In the genomic region with DNA sequence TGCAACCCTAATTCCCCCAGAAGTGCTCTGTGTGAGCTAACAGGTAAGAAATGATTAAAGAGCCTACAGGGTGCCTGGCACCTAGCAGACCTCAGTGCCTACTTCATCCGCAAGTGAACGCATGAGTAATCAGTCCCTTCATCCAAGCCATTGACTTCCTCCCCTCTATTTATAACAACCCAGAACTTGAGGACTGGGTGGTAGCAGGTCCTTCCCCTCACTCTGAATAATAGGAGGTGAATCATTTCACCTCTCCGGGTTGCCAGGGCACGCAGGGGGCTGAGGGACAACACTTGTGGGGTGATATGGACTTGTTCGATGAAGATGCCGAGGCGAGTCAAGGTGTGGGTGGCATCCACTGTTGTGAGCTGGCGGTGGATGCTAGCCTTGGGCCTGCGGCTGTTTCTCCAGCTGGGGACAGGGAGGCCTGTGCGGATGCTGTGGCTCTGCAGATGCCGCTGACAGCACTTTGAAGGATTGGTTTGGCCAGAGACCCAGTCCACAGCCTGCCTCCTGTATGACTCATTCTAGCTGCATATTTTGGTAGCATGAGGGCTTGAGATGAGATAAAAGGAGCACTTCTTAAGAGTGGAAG, we compare ENCODE assay signal across 8 cellular contexts. TPM values are rescaled to one million over a fixed set of nuclear protein-coding genes. Genes with fewer than 3 reads are reported as not detected.
DNase-seq lines count a peak whose midpoint lies in the region; ATAC-seq and TF ChIP-seq lines count a peak whose summit lies in the region.

No MANE protein-coding gene starts in this region.

- H3K4me3 Mint-ChIP-seq in endothelial cell (ENCODE audit: unreplicated experiment), result no peak overlapping the region

- dilution Hi-C loops in IMR-90 (cut with HindIII; ENCODE audit: low sequenced_read_pairs, unreplicated experiment), result no loop called here

- H3K4ac ChIP-seq in IMR-90 (ENCODE audit: low read depth, low read length), result peak overlapping the region; percentile 29; the same call in 1 of the 2 replicates

- H4K5ac ChIP-seq in IMR-90 (ENCODE audit: low read depth, low read length), result no peak overlapping the region

- H2BK15ac ChIP-seq in IMR-90 (ENCODE audit: low read depth, low read length), result peak overlapping the region; percentile 1; the same call in 1 of the 3 replicates

- H2AFZ ChIP-seq in IMR-90 (replicated peaks; ENCODE audit: low read length, poor library complexity), result peak overlapping the region; percentile 69

- DNase-seq in BE2C (peak; percentile 92), IMR-90 (peak; percentile 94), lung (ENCODE audit: low spot score) (peak; percentile 61), endothelial cell (ENCODE audit: low spot score) (no peak)
- peak; percentile 69 for DNase-seq in activated CD4-positive, alpha-beta T cell treated with anti-CD3 and anti-CD28 coated beads for 1 hour
- peak; percentile 67 for DNase-seq in central memory CD4-positive, alpha-beta T cell
- DNase-seq in stimulated activated CD8-positive, alpha-beta memory T cell treated with anti-CD3 and anti-CD28 coated beads, Interleukin-4, amount 100 ng/mL, for 48 hours, result peak; percentile 88

- peak overlapping the region; percentile 45 for H2BK120ac ChIP-seq in IMR-90 (ENCODE audit: low read depth, low read length)

- H3K36me3 ChIP-seq in BE2C (no peaks in the 10 kb centered on the region), IMR-90 (ENCODE audit: control insufficient read depth, insufficient read depth, low read length) (no peaks in the 10 kb centered on the region), lung (ENCODE audit: control insufficient read depth in 2 of 2, insufficient read depth in 2 of 2, low read length in 2 of 2) (no peaks in the 10 kb centered on the region)

- H3K27me3 Mint-ChIP-seq in endothelial cell (ENCODE audit: unreplicated experiment), result peaks cover 7% of the 10 kb centered on the region

- no peak overlapping the region for H2AK9ac ChIP-seq in IMR-90 (replicated peaks; ENCODE audit: low read depth, low read length, poor library complexity)

- ATAC-seq in GM21367 (IDR thresholded peaks at IDR 0.05; ENCODE audit: unreplicated experiment) (peak; percentile 42), IMR-90 (ENCODE audit: low read depth) (peak; percentile 81), lung (ENCODE audit: insufficient read depth, low FRiP score) (peak; percentile 66)

- H3K27ac Mint-ChIP-seq in endothelial cell (ENCODE audit: unreplicated experiment), result no peak overlapping the region

- H3K18ac ChIP-seq in IMR-90 (ENCODE audit: low read depth, low read length), result no peak overlapping the region

- H3K27me3 ChIP-seq in BE2C, result no peaks in the 10 kb centered on the region
- peaks cover 2% of the 10 kb centered on the region; the same call in 1 of the 2 replicates for H3K27me3 ChIP-seq in IMR-90 (ENCODE audit: control insufficient read depth, insufficient read depth, low read length)
- no peaks in the 10 kb centered on the region for H3K27me3 ChIP-seq in lung (ENCODE audit: control insufficient read depth, insufficient read depth)

- H3K56ac ChIP-seq in IMR-90 (ENCODE audit: extremely low read depth, insufficient read depth, low read length), result peak overlapping the region; percentile 12; the same call in 1 of the 2 replicates

- CTCF ChIA-PET in IMR-90 (lab: Yijun Ruan, JAX), result interaction anchor here (1.6 kb wide), 1 partner anchor 12 kb away, joined by 4 read pairs; a partner anchor contains a TSS

- intact Hi-C loops in IMR-90 (cut with micrococcal nuclease), result loop anchor here (10.0 kb wide), 1 partner anchor 740 kb away; no protein-coding TSS in a partner anchor

- H3K14ac ChIP-seq in IMR-90 (replicated peaks; ENCODE audit: low read depth, low read length), result no peak overlapping the region

- no peak overlapping the region for H2AK5ac ChIP-seq in IMR-90 (ENCODE audit: low read depth, low read length)

- H3K9me3 ChIP-seq in BE2C (no peaks in the 10 kb centered on the region), IMR-90 (ENCODE audit: control insufficient read depth, insufficient read depth, low read length) (no peaks in the 10 kb centered on the region), lung (ENCODE audit: control insufficient read depth in 2 of 2, insufficient read depth in 1 of 2, low read length in 1 of 2) (no peaks in the 10 kb centered on the region)

- peaks cover 44% of the 10 kb centered on the region for H3K4me1 ChIP-seq in BE2C
- peaks cover 17% of the 10 kb centered on the region for H3K4me1 ChIP-seq in IMR-90 (ENCODE audit: control insufficient read depth, insufficient read depth, low read length)
- peaks cover 8 to 15% of the 10 kb centered on the region in 2 donors for H3K4me1 ChIP-seq in lung (ENCODE audit: control insufficient read depth in 2 of 2, insufficient read depth in 2 of 2, low read length in 2 of 2)

- peak overlapping the region; percentile 20 for H2BK5ac ChIP-seq in IMR-90 (ENCODE audit: low read depth, low read length, poor library complexity, severe bottlenecking)

- H3K27ac ChIP-seq in IMR-90 (ENCODE audit: insufficient read depth, low read length) (peak overlapping the region; percentile 4; the same call in 1 of the 2 replicates), lung (ENCODE audit: low read depth in 1 of 2, low read length in 1 of 2) (peak overlapping the region in 1 of 2 donors; percentile 15)

- BruUV-seq in IMR-90 (replicated peaks; lab: Mats Ljungman, UMichigan), result no TSS peak

- no peak overlapping the region for H3K9ac ChIP-seq in IMR-90 (ENCODE audit: low read depth, low read length)

- in situ Hi-C loops in IMR-90 (cut with MboI; ENCODE audit: low sequenced_read_pairs), result loop anchor here (25.0 kb wide), 1 partner anchor 648 kb away; a partner anchor contains a TSS

- peaks cover 4% of the 10 kb centered on the region; the same call in 1 of the 2 replicates for H4K20me1 ChIP-seq in IMR-90 (ENCODE audit: insufficient read depth, low read length)

- no peak for TF ChIP-seq POLR2A in IMR-90 (IDR thresholded peaks at IDR 0.05; ENCODE audit: low read depth, low read length)

- POLR2A ChIA-PET in IMR-90 (lab: Charles Lee; ENCODE audit: unreplicated experiment), result no interaction called here

- H3K4me1 Mint-ChIP-seq in endothelial cell (ENCODE audit: unreplicated experiment), result peaks cover 13% of the 10 kb centered on the region

- 10% methylated on average over 5 of the region's 11 CpGs; no CpG with 5 or more reads in 1 of the 2 experiments for WGBS in IMR-90 (ENCODE audit: extremely low coverage in 2 of 2, insufficient read length in 1 of 2), 2 experiments
- 32 to 52% methylated on average over 11 of the region's 11 CpGs for WGBS in lung, 2 donors

- H3K36me3 Mint-ChIP-seq in endothelial cell (ENCODE audit: low read depth, unreplicated experiment), result no peaks in the 10 kb centered on the region

- H3K4me2 ChIP-seq in IMR-90 (ENCODE audit: low read depth, low read length), result no peak overlapping the region; the same call in 1 of the 2 replicates

- no peak for TF ChIP-seq RAD21 in IMR-90 (IDR thresholded peaks at IDR 0.05; ENCODE audit: low read length)

- no peak overlapping the region for H3K23ac ChIP-seq in IMR-90 (ENCODE audit: low read depth, low read length)

- TF ChIP-seq CTCF in BE2C (IDR thresholded peaks at IDR 0.05; ENCODE audit: low read depth, low read length) (no peak), IMR-90 (conservative IDR thresholded peaks at IDR 0.05; ENCODE audit: low read depth, low read length) (no peak), lung (IDR thresholded peaks at IDR 0.05; ENCODE audit: control extremely low read depth, extremely low read depth) (no peak), endothelial cell (IDR thresholded peaks at IDR 0.05; ENCODE audit: unreplicated experiment) (no peak)

- H3K9me3 Mint-ChIP-seq in endothelial cell (ENCODE audit: unreplicated experiment), result no peaks in the 10 kb centered on the region

- H3K4me3 ChIP-seq in BE2C (ENCODE audit: low read depth, low read length), result no peak overlapping the region
- no peak overlapping the region for H3K4me3 ChIP-seq in IMR-90 (ENCODE audit: insufficient read depth, low read depth, low read length)
- H3K4me3 ChIP-seq in lung, result no peak overlapping the region

- no peak overlapping the region for H4K91ac ChIP-seq in IMR-90 (ENCODE audit: insufficient read depth, low read depth, low read length)

- peaks cover 0 to 7% of the 10 kb centered on the region in 2 experiments; a peak in 2 of 4 replicates for H3K79me1 ChIP-seq in IMR-90 (ENCODE audit: low read depth in 1 of 2, low read length in 2 of 2)

- peak overlapping the region in 1 of 2 experiments; percentile 27; a peak in 1 of 4 replicates for H4K8ac ChIP-seq in IMR-90 (ENCODE audit: low read depth in 2 of 2, low read length in 2 of 2)

- peaks cover 14% of the 10 kb centered on the region; the same call in 1 of the 2 replicates for H3K9me1 ChIP-seq in IMR-90 (ENCODE audit: insufficient read depth, low read length)

- H2BK20ac ChIP-seq in IMR-90 (ENCODE audit: low read depth, low read length), result peak overlapping the region; percentile 37; the same call in 1 of the 2 replicates

TF ChIP-seq in IMR-90, 13 proteins besides CTCF, POLR2A, EP300 and RAD21 (continues in another document):
- TF ChIP-seq, protein P1, sequence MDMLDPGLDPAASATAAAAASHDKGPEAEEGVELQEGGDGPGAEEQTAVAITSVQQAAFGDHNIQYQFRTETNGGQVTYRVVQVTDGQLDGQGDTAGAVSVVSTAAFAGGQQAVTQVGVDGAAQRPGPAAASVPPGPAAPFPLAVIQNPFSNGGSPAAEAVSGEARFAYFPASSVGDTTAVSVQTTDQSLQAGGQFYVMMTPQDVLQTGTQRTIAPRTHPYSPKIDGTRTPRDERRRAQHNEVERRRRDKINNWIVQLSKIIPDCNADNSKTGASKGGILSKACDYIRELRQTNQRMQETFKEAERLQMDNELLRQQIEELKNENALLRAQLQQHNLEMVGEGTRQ (IDR thresholded peaks at IDR 0.05; ENCODE audit: low read depth, low read length), result no peak
- 0 out of 2 replicates have a peak, but pooled peaks have one; percentile 16 for TF ChIP-seq MAZ (IDR thresholded peaks at IDR 0.05; ENCODE audit: borderline replicate concordance, low read depth, low read length)
- no peak for TF ChIP-seq RCOR1 (IDR thresholded peaks at IDR 0.05; ENCODE audit: insufficient replicate concordance, low read length)
- TF ChIP-seq CEBPB (IDR thresholded peaks at IDR 0.05; ENCODE audit: low read depth, low read length), result no peak
- TF ChIP-seq FOS (IDR thresholded peaks at IDR 0.05; ENCODE audit: low read depth, low read length), result peak; percentile 80; the same call in 1 of the 2 replicates
- TF ChIP-seq RFX5 (IDR thresholded peaks at IDR 0.05; ENCODE audit: low read depth, low read length), result no peak
- TF ChIP-seq MAFK (IDR thresholded peaks at IDR 0.05; ENCODE audit: low read depth, low read length), result no peak
- no peak for TF ChIP-seq NFE2L2 (IDR thresholded peaks at IDR 0.05; ENCODE audit: low read depth, low read length)
- TF ChIP-seq MXI1 (IDR thresholded peaks at IDR 0.05; ENCODE audit: borderline replicate concordance, low read depth, low read length), result no peak

RNA-seq across cellular contexts. Expression of a gene that starts 12.3 kb away (rescaled TPM):
- polyA plus RNA-seq in BE2C (2012; ENCODE audit: insufficient read depth, insufficient read length, low read depth), result 10.1 TPM
- total RNA-seq in IMR-90 (2012; rRNA removed), result 1.9 and 2.0 TPM in 2 replicates
- polyA plus RNA-seq in IMR-90 (2012; rRNA removed), result 1.0 and 1.2 TPM in 2 replicates
- polyA plus RNA-seq in IMR-90 (2012; cell fraction: cytosol; rRNA removed), result 1.1 TPM in 2 replicates
- 1.4 and 1.9 TPM in 2 replicates for polyA plus RNA-seq in IMR-90 (2012; cell fraction: nucleus; rRNA removed; ENCODE audit: low replicate concordance)
- 10 to 100 TPM; 61.7 to 67.0 TPM for total RNA-seq in lung
- polyA plus RNA-seq in lung, result 10 to 100 TPM in 1 of 2 donors, 1 to 10 TPM in 1; 1.9 to 36.6 TPM
- total RNA-seq in endothelial cell (ENCODE audit: unreplicated experiment), result 4.6 TPM

Comparison
In these comparisons a context has a peak if more than half of its experiments do, and no peak if none do; other contexts are left out.
1. RNA of a gene that starts 12.3 kb away (total RNA-seq): 61.7 to 67.0 TPM in lung; 4.6 TPM in endothelial cell (single experiment) and 1.9 to 2.0 TPM in IMR-90; every median in the first group is over 10 times any median in the second.
2. Peak in every context shown above with its lines, with median percentiles within 50 percentile points of each other: ATAC-seq.